20 cellular contexts compared by ENCODE assay signal in the genomic region with DNA sequence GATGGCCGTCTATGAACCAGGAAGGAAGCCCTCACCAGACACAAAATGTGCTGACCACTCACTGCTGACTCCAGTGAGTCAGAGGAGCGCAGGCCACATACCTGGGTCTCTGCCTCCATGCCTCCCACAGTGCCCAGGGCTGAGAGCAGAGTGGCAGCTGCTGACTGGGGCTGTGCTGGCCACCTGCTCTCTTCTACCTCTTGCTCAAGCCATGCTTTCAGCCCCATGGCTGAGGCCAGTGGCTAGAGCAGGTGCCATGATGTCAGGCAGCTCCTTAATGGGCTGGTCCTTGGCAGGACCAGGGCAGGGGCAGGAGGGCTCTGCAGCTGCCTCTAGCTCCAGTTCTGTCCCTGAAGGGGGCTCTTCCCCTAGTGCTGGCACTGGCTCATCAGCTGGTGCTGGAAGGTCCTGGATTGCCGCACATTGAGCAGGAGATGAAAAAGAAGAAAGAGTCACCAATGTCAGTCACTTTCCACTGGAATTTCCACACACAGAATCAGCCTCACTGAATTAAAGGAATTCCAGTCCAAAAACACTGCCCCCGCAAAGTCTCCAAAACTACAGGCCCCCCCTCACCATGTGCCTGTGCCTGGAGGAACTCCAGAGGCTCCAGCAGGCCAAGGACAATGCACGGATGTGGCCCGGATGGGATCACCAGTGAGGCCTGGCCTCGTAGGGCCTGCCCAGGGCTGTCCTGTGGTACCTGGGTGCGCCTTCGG.
DNase-seq lines count a peak whose midpoint lies in the region; ATAC-seq and TF ChIP-seq lines count a peak whose summit lies in the region.
"Had no signal": no experiment of that assay in that cellular context is flagged by ENCODE, and none has a peak within 500 bp of the region (broad histone marks: within the 10 kb centered on the region; RNA-seq: fewer than 3 reads in every experiment).

No MANE protein-coding gene starts in this region.

- CTCF ChIA-PET in naive thymus-derived CD4-positive, alpha-beta T cell (lab: Charles Lee), result interaction anchor here (0.8 kb wide), 1 partner anchor 40 kb away, joined by 3 read pairs; no protein-coding TSS in a partner anchor

- H3K27ac ChIP-seq in naive thymus-derived CD4-positive, alpha-beta T cell (ENCODE audit: low read depth, low read length), result no peak overlapping the region
- no peak overlapping the region for H3K27ac ChIP-seq in testis
- H3K27ac ChIP-seq: HL-60, SK-N-MC had no signal

- peaks cover 0 to 10% (median 0%) of the 10 kb centered on the region in 7 donors for H3K4me1 Mint-ChIP-seq in naive thymus-derived CD4-positive, alpha-beta T cell
- no peaks in the 10 kb centered on the region for H3K4me1 Mint-ChIP-seq in nephron progenitor cell

- peaks cover 0 to 7% (median 6%) of the 10 kb centered on the region in 5 donors for H3K27me3 Mint-ChIP-seq in naive thymus-derived CD4-positive, alpha-beta T cell
- peaks cover 20% of the 10 kb centered on the region for H3K27me3 Mint-ChIP-seq in nephron progenitor cell (ENCODE audit: low read depth, poor library complexity)

- POLR2A ChIA-PET in naive thymus-derived CD4-positive, alpha-beta T cell (lab: Charles Lee), result no interaction called here

- H3K4me1 ChIP-seq in naive thymus-derived CD4-positive, alpha-beta T cell (ENCODE audit: control insufficient read depth in 2 of 2, insufficient read depth in 2 of 2, low read length in 2 of 2), result peaks cover 0 to 43% of the 10 kb centered on the region in 2 donors
- H3K4me1 ChIP-seq in testis, result peaks cover 9% of the 10 kb centered on the region

- H3K4me3 ChIP-seq in naive thymus-derived CD4-positive, alpha-beta T cell (ENCODE audit: low read length), result no peak overlapping the region
- H3K4me3 ChIP-seq in testis, result no peak overlapping the region
- H3K4me3 ChIP-seq: SK-N-MC had no signal

- H3K27me3 ChIP-seq in naive thymus-derived CD4-positive, alpha-beta T cell (ENCODE audit: control insufficient read depth in 2 of 2, insufficient read depth in 2 of 2, low read length in 2 of 2), result no peaks in the 10 kb centered on the region
- no peaks in the 10 kb centered on the region for H3K27me3 ChIP-seq in testis

- H3K36me3 Mint-ChIP-seq in naive thymus-derived CD4-positive, alpha-beta T cell, result no peaks in the 10 kb centered on the region
- no peaks in the 10 kb centered on the region for H3K36me3 Mint-ChIP-seq in nephron progenitor cell (ENCODE audit: low read depth)

- no peaks in the 10 kb centered on the region for H3K9me3 ChIP-seq in naive thymus-derived CD4-positive, alpha-beta T cell (ENCODE audit: control insufficient read depth in 2 of 3, low read length in 3 of 3)
- no peaks in the 10 kb centered on the region for H3K9me3 ChIP-seq in testis

- peak; percentile 8 for DNase-seq in M059J (ENCODE audit: low read depth)
- DNase-seq in naive thymus-derived CD4-positive, alpha-beta T cell, result no peak
- peak; percentile 58 for DNase-seq in testis
- no peak for DNase-seq in nephron progenitor cell
- no peak for DNase-seq in nucleus accumbens (lab: John Stamatoyannopoulos, UW)
- DNase-seq: C1 segment of cervical spinal cord; CD8-positive, alpha-beta memory T cell; DMS79; H7; NCI-H1105 treated with DMSO at 0.1 percent for 48 hours; NCI-H1694; NCI-H2081 treated with DMSO at 0.1 percent for 48 hours; NCI-H510A treated with DMSO at 0.1 percent for 48 hours; NCI-H774 had no signal

- no peak overlapping the region for H3K27ac Mint-ChIP-seq in naive thymus-derived CD4-positive, alpha-beta T cell
- H3K27ac Mint-ChIP-seq in nephron progenitor cell, result no peak overlapping the region

- intact Hi-C loops in naive thymus-derived CD4-positive, alpha-beta T cell (cut with micrococcal nuclease), result no loop called here
- intact Hi-C loops in testis (cut with DNase I; ENCODE audit: low total_unique reads), result no loop called here

- TF ChIP-seq CTCF in testis (IDR thresholded peaks at IDR 0.05) (no peak), nephron progenitor cell (IDR thresholded peaks at IDR 0.05) (no peak)

- WGBS in testis, 2 donors, result 48 to 49% methylated on average over 6 to 9 of the region's 9 CpGs

- no peaks in the 10 kb centered on the region for H3K9me3 Mint-ChIP-seq in naive thymus-derived CD4-positive, alpha-beta T cell
- no peaks in the 10 kb centered on the region for H3K9me3 Mint-ChIP-seq in nephron progenitor cell

- ATAC-seq in esophagus mucosa (peak; percentile 22), HG02973 (IDR thresholded peaks at IDR 0.05; ENCODE audit: unreplicated experiment) (no peak), HG03139 (IDR thresholded peaks at IDR 0.05; ENCODE audit: unreplicated experiment) (no peak)
- ATAC-seq in naive thymus-derived CD4-positive, alpha-beta T cell, result peak; percentile 18
- ATAC-seq: Right ventricle myocardium inferior had no signal

- no peak for TF ChIP-seq POLR2A in testis (IDR thresholded peaks at IDR 0.05)

- H3K36me3 ChIP-seq in naive thymus-derived CD4-positive, alpha-beta T cell (ENCODE audit: control insufficient read depth in 2 of 3, insufficient read depth in 3 of 3, low read length in 3 of 3), result no peaks in the 10 kb centered on the region
- no peaks in the 10 kb centered on the region for H3K36me3 ChIP-seq in testis (ENCODE audit: low read depth, missing control alignments)

- H3K4me3 Mint-ChIP-seq in naive thymus-derived CD4-positive, alpha-beta T cell, result no peak overlapping the region
- H3K4me3 Mint-ChIP-seq in nephron progenitor cell, result no peak overlapping the region

Comparison
In these comparisons a context has a peak if more than half of its experiments do, and no peak if none do; other contexts are left out.
1. DNase-seq: peak in M059J (single experiment) and testis (single experiment); none in naive thymus-derived CD4-positive, alpha-beta T cell (0 of 9), nephron progenitor cell (single experiment) and nucleus accumbens (0 of 56).
2. ATAC-seq: peak in esophagus mucosa (single experiment) and naive thymus-derived CD4-positive, alpha-beta T cell (single experiment); none in HG02973 (single experiment) and HG03139 (single experiment).